1 cellular context compared by ENCODE assay signal in the genomic region with DNA sequence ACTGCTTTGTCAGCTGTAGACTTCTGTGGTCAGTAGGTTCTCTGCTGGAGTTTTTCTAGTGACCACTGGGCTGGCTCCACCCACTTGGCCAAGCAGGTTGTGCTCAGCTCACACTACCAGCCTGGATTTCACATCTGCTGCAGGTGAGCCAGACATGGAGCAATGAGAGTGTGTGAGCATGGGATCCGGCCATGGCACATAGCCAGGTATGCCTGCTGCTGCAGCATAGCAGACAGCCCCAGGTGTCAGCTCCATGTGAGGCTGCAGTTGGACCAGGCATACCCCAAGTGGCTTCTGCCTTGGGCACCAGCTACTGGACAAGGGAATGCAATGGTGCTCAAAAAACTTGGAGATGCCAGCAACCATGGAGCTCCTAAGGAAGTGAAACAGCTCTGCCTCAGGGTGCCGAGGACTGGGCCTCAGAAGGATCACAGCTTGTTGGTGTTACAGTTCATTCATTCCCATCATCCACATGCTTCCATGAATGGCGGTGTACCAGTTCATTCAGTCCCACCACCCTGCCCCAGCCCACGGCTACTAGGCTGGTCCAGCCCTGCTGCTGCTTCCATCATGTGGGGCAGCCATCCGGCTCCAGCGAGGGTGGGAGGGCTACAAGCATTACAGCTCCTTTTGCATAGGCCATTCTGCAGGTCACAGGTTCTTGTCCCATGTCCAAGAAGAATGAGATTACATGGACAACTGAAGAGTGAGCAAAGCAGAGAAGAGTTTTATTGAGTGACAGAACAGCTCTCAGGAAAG.
TF ChIP-seq lines count a peak whose summit lies in the region.

No MANE protein-coding gene starts in this region.

TF ChIP-seq in H1, 55 proteins besides CTCF, POLR2A, EP300 and RAD21:
- TF ChIP-seq CBX5 (IDR thresholded peaks at IDR 0.05; ENCODE audit: low read depth, low read length): no peak
- TF ChIP-seq EGR1 (IDR thresholded peaks at IDR 0.05; ENCODE audit: borderline replicate concordance, low read depth, low read length): no peak
- no peak for TF ChIP-seq FOSL1 (IDR thresholded peaks at IDR 0.05; ENCODE audit: insufficient read depth, low read depth, low read length)
